In genomic region chr6:34327313-34328205, GRCh38 we compare ENCODE assay signal across 8 cellular contexts.
DNase-seq lines count a peak whose midpoint lies in the region; ATAC-seq and TF ChIP-seq lines count a peak whose summit lies in the region.
"Not testable (repeated sequence)": the region's sequence is repeated elsewhere in the genome, so short reads cannot be mapped to it uniquely, and the experiment has no call there.

No MANE protein-coding gene starts in this region.

- not testable (repeated sequence) for H3K27ac Mint-ChIP-seq in activated CD4-positive, alpha-beta memory T cell treated with anti-CD3 and anti-CD28 coated beads for 36 hours
- H3K27ac Mint-ChIP-seq in naive B cell (peak overlapping the region in 4 of 6 donors; percentile 29 to 67 (median 60)), progenitor cell of endocrine pancreas (peak overlapping the region; percentile 64)

- H3K27me3 ChIP-seq in esophagus muscularis mucosa, thyroid gland: not testable (repeated sequence)

- not testable (repeated sequence) for H3K9me3 ChIP-seq in HEK293 (ENCODE audit: control insufficient read depth, insufficient read depth, low read depth, low read length); esophagus muscularis mucosa; thyroid gland

- WGBS in esophagus muscularis mucosa: 92% methylated on average over 16 of the region's 16 CpGs
- WGBS in thyroid gland, 2 donors: 72 to 75% methylated on average over 16 of the region's 16 CpGs

- peak; percentile 32 for DNase-seq in DMS79 (lab: John Stamatoyannopoulos, UW)
- DNase-seq in activated CD4-positive, alpha-beta memory T cell treated with anti-CD3 and anti-CD28 coated beads for 36 hours: peak; percentile 20
- DNase-seq in esophagus muscularis mucosa (ENCODE audit: extremely low spot score): peak; percentile 70
- DNase-seq in kidney tubule cell (ENCODE audit: low spot score): peak; percentile 12
- not testable (repeated sequence) for DNase-seq in naive B cell; progenitor cell of endocrine pancreas (ENCODE audit: low spot score, unreplicated experiment)
- peak; percentile 62 to 68 for DNase-seq in thyroid gland

- ATAC-seq in naive B cell (ENCODE audit: low read depth in 2 of 2): not testable (repeated sequence)

- POLR2A ChIA-PET in HEK293 (lab: Yijun Ruan, JAX): interaction anchor here (0.6 to 0.7 kb wide), 3 partner anchors 32 to 80 kb away, joined by 3 to 8 read pairs (median 5); no protein-coding TSS in a partner anchor
- POLR2A ChIA-PET in activated CD4-positive, alpha-beta memory T cell treated with anti-CD3 and anti-CD28 coated beads for 36 hours (lab: Charles Lee): not testable (repeated sequence)

- intact Hi-C loops in activated CD4-positive, alpha-beta memory T cell treated with anti-CD3 and anti-CD28 coated beads for 36 hours (cut with micrococcal nuclease): loop anchor here (10.0 kb wide), 1 partner anchor 67 kb away; the partner anchor contains the start of gene NUDT3
- intact Hi-C loops in esophagus muscularis mucosa (cut with DNase I): not testable (repeated sequence)
- intact Hi-C loops in thyroid gland (cut with DNase I): loop anchor here (10.0 kb wide), 1 partner anchor 47 kb away; no protein-coding TSS in a partner anchor

- H3K4me1 ChIP-seq in HEK293 (ENCODE audit: control insufficient read depth, insufficient read depth, low read length): not testable (repeated sequence)
- H3K4me1 ChIP-seq in esophagus muscularis mucosa (peaks cover 5 to 13% (median 10%) of the 10 kb centered on the region in 4 donors), thyroid gland (peaks cover 0 to 18% of the 10 kb centered on the region in 2 donors)

- peaks cover 11% of the 10 kb centered on the region for H3K4me1 Mint-ChIP-seq in activated CD4-positive, alpha-beta memory T cell treated with anti-CD3 and anti-CD28 coated beads for 36 hours (ENCODE audit: low read depth)
- H3K4me1 Mint-ChIP-seq in naive B cell: peaks cover 7 to 42% (median 30%) of the 10 kb centered on the region in 3 donors
- not testable (repeated sequence) for H3K4me1 Mint-ChIP-seq in progenitor cell of endocrine pancreas (ENCODE audit: low read depth)

- TF ChIP-seq CTCF in HEK293 (tag by site-specific recombination; IDR thresholded peaks at IDR 0.05); esophagus muscularis mucosa (IDR thresholded peaks at IDR 0.05); progenitor cell of endocrine pancreas (IDR thresholded peaks at IDR 0.05; ENCODE audit: unreplicated experiment); thyroid gland (IDR thresholded peaks at IDR 0.05): not testable (repeated sequence)

- CTCF ChIA-PET in HEK293 (lab: Yijun Ruan, JAX): interaction anchor here (0.6 kb wide), 1 partner anchor 59 kb away, joined by 3 read pairs; no protein-coding TSS in a partner anchor
- CTCF ChIA-PET in activated CD4-positive, alpha-beta memory T cell treated with anti-CD3 and anti-CD28 coated beads for 36 hours (lab: Charles Lee): interaction anchor here (1.2 kb wide), 1 partner anchor 164 kb away, joined by 3 read pairs; no protein-coding TSS in a partner anchor

- H3K36me3 Mint-ChIP-seq in activated CD4-positive, alpha-beta memory T cell treated with anti-CD3 and anti-CD28 coated beads for 36 hours; naive B cell; progenitor cell of endocrine pancreas (ENCODE audit: insufficient read depth): not testable (repeated sequence)

- not testable (repeated sequence) for H3K27me3 Mint-ChIP-seq in activated CD4-positive, alpha-beta memory T cell treated with anti-CD3 and anti-CD28 coated beads for 36 hours; naive B cell; progenitor cell of endocrine pancreas

- not testable (repeated sequence) for H3K4me3 Mint-ChIP-seq in activated CD4-positive, alpha-beta memory T cell treated with anti-CD3 and anti-CD28 coated beads for 36 hours; naive B cell; progenitor cell of endocrine pancreas (ENCODE audit: low read depth)

- not testable (repeated sequence) for H3K36me3 ChIP-seq in HEK293 (ENCODE audit: control insufficient read depth in 2 of 2, insufficient read depth in 1 of 2, low read length in 2 of 2); thyroid gland
- H3K36me3 ChIP-seq in esophagus muscularis mucosa: peaks cover 0 to 17% (median 0%) of the 10 kb centered on the region in 4 donors

- H3K4me3 ChIP-seq in HEK293 (ENCODE audit: low read depth, low read length); esophagus muscularis mucosa; thyroid gland (replicated peaks in 1 of 3): not testable (repeated sequence)

- H3K27ac ChIP-seq in HEK293 (ENCODE audit: extremely low read depth, low read depth, low read length); esophagus muscularis mucosa (replicated peaks in 1 of 4): not testable (repeated sequence)
- H3K27ac ChIP-seq in thyroid gland: peak overlapping the region in 1 of 3 donors; percentile 27

- not testable (repeated sequence) for TF ChIP-seq POLR2A in esophagus muscularis mucosa (IDR thresholded peaks at IDR 0.05; ENCODE audit: low read depth); thyroid gland (IDR thresholded peaks at IDR 0.05)

- H3K9me3 Mint-ChIP-seq in activated CD4-positive, alpha-beta memory T cell treated with anti-CD3 and anti-CD28 coated beads for 36 hours; naive B cell; progenitor cell of endocrine pancreas (ENCODE audit: low read depth): not testable (repeated sequence)

- TF ChIP-seq EP300 in esophagus muscularis mucosa (IDR thresholded peaks at IDR 0.05): not testable (repeated sequence)

TF ChIP-seq in HEK293, 187 proteins besides CTCF, POLR2A, EP300 and RAD21:
- 0 out of 2 replicates have a peak, but pooled peaks have one; percentile 3 for TF ChIP-seq EGR2 (tag by site-specific recombination; IDR thresholded peaks at IDR 0.05; ENCODE audit: low read depth)
